In genomic region chr2:128690431-128690830, GRCh38 we compare ENCODE assay signal across 18 cellular contexts.
DNase-seq lines count a peak whose midpoint lies in the region; ATAC-seq and TF ChIP-seq lines count a peak whose summit lies in the region.
"Had no signal": no experiment of that assay in that cellular context is flagged by ENCODE, and none has a peak within 500 bp of the region (broad histone marks: within the 10 kb centered on the region; RNA-seq: fewer than 3 reads in every experiment).

No MANE protein-coding gene starts in this region.

- no peaks in the 10 kb centered on the region for H3K79me1 ChIP-seq in neuronal stem cell (ENCODE audit: low read depth, low read length)

- H3K23ac ChIP-seq in neuronal stem cell (ENCODE audit: low read depth, low read length, poor library complexity) = no peak overlapping the region

- H2AFZ ChIP-seq in neuronal stem cell (ENCODE audit: low read length) = no peak overlapping the region

- peak overlapping the region; percentile 57 for H2AK5ac ChIP-seq in neuronal stem cell (ENCODE audit: low read depth, low read length)

- no peak overlapping the region for H3K14ac ChIP-seq in neuronal stem cell (ENCODE audit: low read length)

- H4K8ac ChIP-seq in neuronal stem cell (ENCODE audit: low read depth, low read length) = no peak overlapping the region

- no peak overlapping the region for H3K4ac ChIP-seq in neuronal stem cell (ENCODE audit: low read length)

- CTCF ChIA-PET in GM10248 (lab: Yijun Ruan, JAX) = no interaction called here

- POLR2A ChIA-PET in GM10248 (lab: Yijun Ruan, JAX) = no interaction called here

- H3K36me3 ChIP-seq in neuronal stem cell (replicated peaks in 1 of 2; ENCODE audit: control insufficient read depth in 2 of 2, insufficient read depth in 2 of 2, low read length in 2 of 2) = no peaks in the 10 kb centered on the region

- WGBS in neuronal stem cell (ENCODE audit: extremely low coverage in 2 of 2, insufficient read length in 2 of 2, insufficient replicate concordance in 1 of 2), 2 donors = no CpG with 5 or more reads among the region's 14 CpGs

- H3K27ac ChIP-seq in neuronal stem cell (replicated peaks; ENCODE audit: low read length) = no peak overlapping the region

- no peak overlapping the region for H4K91ac ChIP-seq in neuronal stem cell (ENCODE audit: low read depth, low read length, poor library complexity)

- DNase-seq in AG20443 (ENCODE audit: low spot score) (peak; percentile 3), GM10248 (ENCODE audit: extremely low spot score) (peak; percentile 5), NCI-H774 (lab: John Stamatoyannopoulos, UW) (peak; percentile 0), neuronal stem cell (ENCODE audit: low spot score) (no peak)
- DNase-seq: AML-193; Caco-2; CD4-positive, CD25-positive, alpha-beta regulatory T cell; GDM1; Karpas-422; NCI-H1417 treated with DMSO at 0.1 percent for 48 hours; NCI-H226; NCI-H524 treated with DMSO at 0.1 percent for 48 hours; SW 1271 had no signal

- H3K4me3 ChIP-seq in neuronal stem cell (ENCODE audit: low read length in 2 of 2) = peak overlapping the region in 1 of 2 donors; percentile 56
- H3K4me3 ChIP-seq: GM12878 had no signal

- H2BK120ac ChIP-seq in neuronal stem cell (ENCODE audit: low read depth, low read length) = no peak overlapping the region

- no peak overlapping the region for H3K4me2 ChIP-seq in neuronal stem cell (ENCODE audit: insufficient read depth, low read length, poor library complexity, severe bottlenecking)

- no peak for ATAC-seq in HG03139 (IDR thresholded peaks at IDR 0.05; ENCODE audit: unreplicated experiment)
- no peak for ATAC-seq in GM18858 (IDR thresholded peaks at IDR 0.05; ENCODE audit: unreplicated experiment)
- no peak for ATAC-seq in HG02759 (IDR thresholded peaks at IDR 0.05; ENCODE audit: unreplicated experiment)
- ATAC-seq: GM12878, Panc1 had no signal

- no peak overlapping the region for H2BK5ac ChIP-seq in neuronal stem cell (ENCODE audit: low read length)

- peak overlapping the region; percentile 69 for H3K18ac ChIP-seq in neuronal stem cell (ENCODE audit: low read length)

- H2BK12ac ChIP-seq in neuronal stem cell (ENCODE audit: low read length) = no peak overlapping the region

- no peaks in the 10 kb centered on the region for H3K4me1 ChIP-seq in neuronal stem cell (ENCODE audit: control insufficient read depth in 2 of 2, insufficient read depth in 1 of 2, low read depth in 1 of 2, low read length in 2 of 2)
- H3K4me1 ChIP-seq: Caco-2 had no signal

- H3K9ac ChIP-seq in neuronal stem cell (ENCODE audit: low read depth, low read length, poor library complexity) = no peak overlapping the region

- no peak overlapping the region for H2BK15ac ChIP-seq in neuronal stem cell (ENCODE audit: low read length)

- peaks cover 0 to 8% of the 10 kb centered on the region in 2 donors for H3K9me3 ChIP-seq in neuronal stem cell (replicated peaks in 1 of 2; ENCODE audit: control insufficient read depth in 2 of 2, insufficient read depth in 1 of 2, low read depth in 1 of 2, low read length in 2 of 2)
- H3K9me3 ChIP-seq: Caco-2 had no signal

- no peaks in the 10 kb centered on the region for H3K27me3 ChIP-seq in neuronal stem cell (ENCODE audit: control insufficient read depth in 3 of 3, insufficient read depth in 3 of 3, low read depth in 1 of 3, low read length in 3 of 3)

- no peak for TF ChIP-seq CTCF in GM10248 (IDR thresholded peaks at IDR 0.05; ENCODE audit: control extremely low read depth, extremely low read depth, low read depth, missing control alignments)
